Comparison of ENCODE assay signal across 13 cellular contexts in the genomic region with DNA sequence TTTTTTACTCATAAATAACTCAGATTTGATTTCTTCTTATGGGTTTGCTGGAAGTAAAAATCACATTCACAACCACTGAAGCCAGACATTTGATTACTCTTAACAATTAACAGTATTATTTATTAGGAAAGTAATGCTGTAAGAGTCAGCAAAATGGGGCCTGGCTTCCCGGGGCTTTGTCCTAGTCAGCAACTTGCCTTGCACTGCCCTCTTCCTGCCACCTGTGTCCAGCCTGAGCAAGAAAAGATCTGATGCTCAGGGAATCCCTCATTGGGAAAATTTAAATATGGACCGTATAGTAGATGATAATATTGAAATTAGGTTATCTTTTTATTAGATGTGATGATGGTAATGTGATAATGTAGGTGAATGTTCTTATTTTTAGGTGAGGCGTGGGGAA. TPM values are rescaled to one million over a fixed set of nuclear protein-coding genes. Genes with fewer than 3 reads are reported as not detected.
A peak's percentile ranks its signal among the peaks of the same experiment; 100 is the strongest.
DNase-seq lines count a peak whose midpoint lies in the region; ATAC-seq, FAIRE-seq and TF ChIP-seq lines count a peak whose summit lies in the region.
"Had no signal": no experiment of that assay in that cellular context is flagged by ENCODE, and none has a peak within 500 bp of the region (broad histone marks: within the 10 kb centered on the region; RNA-seq: fewer than 3 reads in every experiment).

No MANE protein-coding gene starts in this region.

- no peak overlapping the region for H2BK120ac ChIP-seq in mesendoderm (ENCODE audit: low read depth, low read length)

- H3K4me1 ChIP-seq in DND-41 (ENCODE audit: insufficient read depth, low read length) (no peaks in the 10 kb centered on the region), OCI-LY3 (ENCODE audit: low read length) (peaks cover 23% of the 10 kb centered on the region), endothelial cell of umbilical vein (ENCODE audit: control insufficient read depth, extremely low read depth, insufficient read depth, low read length) (no peaks in the 10 kb centered on the region), mesendoderm (ENCODE audit: control insufficient read depth, low read depth, low read length) (peaks cover 10% of the 10 kb centered on the region)

- H3K27ac Mint-ChIP-seq in CD4-positive, alpha-beta T cell: no peak overlapping the region

- CTCF ChIA-PET in endothelial cell of umbilical vein (lab: Charles Lee): interaction anchor here (0.9 kb wide), 1 partner anchor 14 kb away, joined by 3 read pairs; no protein-coding TSS in a partner anchor
- CTCF ChIA-PET in CD4-positive, alpha-beta T cell (lab: Charles Lee): no interaction called here

- no peak overlapping the region for H3K4me3 ChIP-seq in DND-41 (ENCODE audit: low read depth in 1 of 2, low read length in 2 of 2)
- no peak overlapping the region for H3K4me3 ChIP-seq in OCI-LY3 (ENCODE audit: low read length)
- H3K4me3 ChIP-seq in endothelial cell of umbilical vein (replicated peaks in 1 of 3; ENCODE audit: insufficient read depth in 1 of 3, low read depth in 1 of 3, low read length in 3 of 3): no peak overlapping the region
- no peak overlapping the region for H3K4me3 ChIP-seq in mesendoderm (ENCODE audit: low read length)

- H2BK15ac ChIP-seq in mesendoderm (replicated peaks; ENCODE audit: low read depth): no peak overlapping the region

- H3K4me1 Mint-ChIP-seq in CD4-positive, alpha-beta T cell (ENCODE audit: low read depth): no peaks in the 10 kb centered on the region

- ATAC-seq in DND-41 (ENCODE audit: insufficient read depth, low read depth) (no peak), HG02981 (IDR thresholded peaks at IDR 0.05; ENCODE audit: unreplicated experiment) (no peak), HG03571 (IDR thresholded peaks at IDR 0.05; ENCODE audit: unreplicated experiment) (no peak)
- ATAC-seq in CD4-positive, alpha-beta T cell (ENCODE audit: poor library complexity): no peak

- H3K27me3 ChIP-seq in DND-41 (ENCODE audit: insufficient read depth, low read length, poor library complexity) (no peaks in the 10 kb centered on the region), OCI-LY3 (ENCODE audit: low read depth, low read length) (no peaks in the 10 kb centered on the region), endothelial cell of umbilical vein (ENCODE audit: control insufficient read depth in 2 of 2, insufficient read depth in 2 of 2, low read length in 2 of 2) (no peaks in the 10 kb centered on the region), mesendoderm (ENCODE audit: insufficient read depth, low read length, poor library complexity) (no peaks in the 10 kb centered on the region)
- no peaks in the 10 kb centered on the region for H3K27me3 ChIP-seq in CD4-positive, alpha-beta T cell (ENCODE audit: control insufficient read depth, insufficient read depth, low read length)

- no peaks in the 10 kb centered on the region for H3K36me3 Mint-ChIP-seq in CD4-positive, alpha-beta T cell (ENCODE audit: low read depth)

- H2BK5ac ChIP-seq in mesendoderm (ENCODE audit: low read length): no peak overlapping the region

- DNase-seq in DND-41 (no peak), endothelial cell of umbilical vein (ENCODE audit: low read depth, low spot score) (peak; percentile 20), mesendoderm (peak; percentile 33), ureter (ENCODE audit: low spot score) (no peak)
- no peak for DNase-seq in CD4-positive, alpha-beta T cell
- DNase-seq: activated CD4-positive, alpha-beta T cell treated with anti-CD3 and anti-CD28 coated beads, Interleukin-2, amount 50 U/mL, for 48 hours; cerebellar nuclear complex; NK-92 treated with Interleukin-12 subunit alpha and Interleukin-12 subunit beta, amount 100 ng/mL, for 24 hours; stimulated activated CD4-positive, alpha-beta T cell treated with anti-CD3 and anti-CD28 coated beads, Interleukin-15, amount 100 ng/mL, for 24 hours; trophoblast cell had no signal

- H3K36me3 ChIP-seq in DND-41 (ENCODE audit: insufficient read depth, low read length): no peaks in the 10 kb centered on the region
- H3K36me3 ChIP-seq in OCI-LY3 (replicated peaks; ENCODE audit: low read depth, low read length): no peaks in the 10 kb centered on the region
- no peaks in the 10 kb centered on the region for H3K36me3 ChIP-seq in endothelial cell of umbilical vein (ENCODE audit: control insufficient read depth in 2 of 2, extremely low read depth in 1 of 2, insufficient read depth in 2 of 2, low read length in 2 of 2)
- no peaks in the 10 kb centered on the region for H3K36me3 ChIP-seq in mesendoderm (ENCODE audit: control insufficient read depth, insufficient read depth, low read length)

- H4K8ac ChIP-seq in mesendoderm (ENCODE audit: low read depth, low read length): no peak overlapping the region

- H2AFZ ChIP-seq in DND-41 (ENCODE audit: low read depth, low read length): no peak overlapping the region
- H2AFZ ChIP-seq in OCI-LY3 (ENCODE audit: low read depth, low read length): peak overlapping the region; percentile 71; the same call in 1 of the 2 replicates
- H2AFZ ChIP-seq in endothelial cell of umbilical vein (ENCODE audit: low read depth, low read length): no peak overlapping the region

- no TSS peak for BruUV-seq in endothelial cell of umbilical vein (replicated peaks; lab: Mats Ljungman, UMichigan)

- H4K20me1 ChIP-seq in DND-41 (ENCODE audit: insufficient read depth, low read length) (no peaks in the 10 kb centered on the region), OCI-LY3 (ENCODE audit: insufficient read depth, low read length) (no peaks in the 10 kb centered on the region), endothelial cell of umbilical vein (replicated peaks; ENCODE audit: control insufficient read depth, extremely low read depth, insufficient read depth, low read length) (no peaks in the 10 kb centered on the region)

- no peak overlapping the region for H2AK5ac ChIP-seq in mesendoderm (ENCODE audit: low read length)

- H3K9me3 ChIP-seq in DND-41 (ENCODE audit: insufficient read depth, low read length, severe bottlenecking): no peaks in the 10 kb centered on the region
- no peaks in the 10 kb centered on the region for H3K9me3 ChIP-seq in OCI-LY3 (ENCODE audit: insufficient read depth, low read length)
- H3K9me3 ChIP-seq in endothelial cell of umbilical vein (replicated peaks; ENCODE audit: control insufficient read depth, insufficient read depth, low read length): no peaks in the 10 kb centered on the region
- no peaks in the 10 kb centered on the region for H3K9me3 ChIP-seq in CD4-positive, alpha-beta T cell (ENCODE audit: control insufficient read depth, low read length)

- H3K56ac ChIP-seq in mesendoderm (ENCODE audit: low read length): no peak overlapping the region

- POLR2A ChIA-PET in endothelial cell of umbilical vein (lab: Charles Lee): no interaction called here
- POLR2A ChIA-PET in CD4-positive, alpha-beta T cell (lab: Charles Lee): no interaction called here

- FAIRE-seq in endothelial cell of umbilical vein (lab: Jason Lieb, UNC): no peak

- H3K18ac ChIP-seq in mesendoderm (ENCODE audit: low read length): no peak overlapping the region

- H3K9ac ChIP-seq in DND-41 (ENCODE audit: low read depth, low read length): no peak overlapping the region
- H3K9ac ChIP-seq in OCI-LY3 (ENCODE audit: low read length): no peak overlapping the region
- no peak overlapping the region for H3K9ac ChIP-seq in endothelial cell of umbilical vein (replicated peaks; ENCODE audit: extremely low read depth, insufficient read depth, low read length)
- no peak overlapping the region for H3K9ac ChIP-seq in mesendoderm (ENCODE audit: low read length)

- 100% methylated on average over 2 of the region's 3 CpGs for WGBS in mesendoderm (ENCODE audit: extremely low coverage, insufficient coverage, low lambda C conversion rate)

- no peak for TF ChIP-seq POLR2A in endothelial cell of umbilical vein (IDR thresholded peaks at IDR 0.05; ENCODE audit: low read depth, low read length)

- H3K9me3 Mint-ChIP-seq in CD4-positive, alpha-beta T cell: no peaks in the 10 kb centered on the region

- TF ChIP-seq CTCF in DND-41 (IDR thresholded peaks at IDR 0.05; ENCODE audit: borderline replicate concordance, extremely low read depth, low read length, poor library complexity, severe bottlenecking) (peak; percentile 21), OCI-LY3 (IDR thresholded peaks at IDR 0.05; ENCODE audit: low read depth, low read length) (no peak), endothelial cell of umbilical vein (IDR thresholded peaks at IDR 0.05; ENCODE audit: extremely low read depth in 1 of 2, insufficient read depth in 1 of 2, low read depth in 1 of 2, low read length in 2 of 2) (peak in 1 of 2 donors; percentile 19)
- no peak for TF ChIP-seq CTCF in CD4-positive, alpha-beta T cell (IDR thresholded peaks at IDR 0.05)

- H3K9me1 ChIP-seq in endothelial cell of umbilical vein (replicated peaks; ENCODE audit: control insufficient read depth, extremely low read depth, insufficient read depth, low read length): no peaks in the 10 kb centered on the region

- H3K4me3 Mint-ChIP-seq in CD4-positive, alpha-beta T cell: no peak overlapping the region

- H3K4me2 ChIP-seq in DND-41 (ENCODE audit: insufficient read depth, low read length) (no peak overlapping the region), OCI-LY3 (ENCODE audit: low read length) (peak overlapping the region; percentile 49), endothelial cell of umbilical vein (ENCODE audit: insufficient read depth, low read length) (no peak overlapping the region), mesendoderm (ENCODE audit: low read length) (no peak overlapping the region)

- no peaks in the 10 kb centered on the region for H3K79me1 ChIP-seq in mesendoderm (ENCODE audit: low read length)

- H3K27ac ChIP-seq in DND-41 (ENCODE audit: low read length): no peak overlapping the region
- no peak overlapping the region for H3K27ac ChIP-seq in OCI-LY3 (ENCODE audit: low read length)
- no peak overlapping the region for H3K27ac ChIP-seq in endothelial cell of umbilical vein (ENCODE audit: insufficient read depth, low read depth, low read length)
- H3K27ac ChIP-seq in mesendoderm (ENCODE audit: low read depth, low read length): no peak overlapping the region
- no peak overlapping the region for H3K27ac ChIP-seq in CD4-positive, alpha-beta T cell (ENCODE audit: low read depth, low read length)

- intact Hi-C loops in endothelial cell of umbilical vein (cut with micrococcal nuclease): no loop called here
- intact Hi-C loops in CD4-positive, alpha-beta T cell (cut with DNase I, micrococcal nuclease): no loop called here

- H3K27me3 Mint-ChIP-seq in CD4-positive, alpha-beta T cell: no peaks in the 10 kb centered on the region

- H3K23ac ChIP-seq in mesendoderm (ENCODE audit: low read length): no peak overlapping the region

- H3K79me2 ChIP-seq in DND-41 (ENCODE audit: insufficient read depth, low read length) (no peaks in the 10 kb centered on the region), OCI-LY3 (ENCODE audit: low read length) (no peaks in the 10 kb centered on the region), endothelial cell of umbilical vein (ENCODE audit: control insufficient read depth, insufficient read depth, low read length) (no peaks in the 10 kb centered on the region), mesendoderm (ENCODE audit: control insufficient read depth, insufficient read depth, low read length) (no peaks in the 10 kb centered on the region)

- dilution Hi-C loops in endothelial cell of umbilical vein (cut with MboI; ENCODE audit: extremely low pct_ligation_motif_present, low sequenced_read_pairs): no loop called here

- H4K5ac ChIP-seq in mesendoderm (ENCODE audit: low read length): no peak overlapping the region

- H3K4ac ChIP-seq in mesendoderm (ENCODE audit: low read depth, low read length): no peak overlapping the region

RNA-seq across cellular contexts. Expression of a gene that starts 30.8 kb away (rescaled TPM):
- total RNA-seq in endothelial cell of umbilical vein: 5.8 and 7.9 TPM in 2 replicates
- polyA plus RNA-seq in endothelial cell of umbilical vein: 3.4 and 3.9 TPM in 2 replicates
- 5.3 and 5.7 TPM in 2 replicates for polyA plus RNA-seq in endothelial cell of umbilical vein (2011; cell fraction: cytosol; rRNA removed)
- polyA plus RNA-seq in endothelial cell of umbilical vein (2011; cell fraction: nucleus; rRNA removed): 1.9 and 2.3 TPM in 2 replicates
- polyA plus RNA-seq in endothelial cell of umbilical vein (2012): 3.8 and 4.7 TPM in 2 replicates
- 1.8 and 2.8 TPM in 2 replicates for polyA minus RNA-seq in endothelial cell of umbilical vein
- 4.8 TPM for polyA minus RNA-seq in endothelial cell of umbilical vein (2011; cell fraction: cytosol; rRNA and poly(A)+ RNA removed)
- polyA minus RNA-seq in endothelial cell of umbilical vein (2011; cell fraction: nucleus; rRNA and poly(A)+ RNA removed): 2.7 and 3.2 TPM in 2 replicates
- polyA plus RNA-seq in mesendoderm (2013, experiment 1 of 2): 2.6 TPM
- polyA plus RNA-seq in mesendoderm (2013, experiment 2 of 2): 3.3 TPM
- total RNA-seq in CD4-positive, alpha-beta T cell: 10 to 100 TPM in 1 of 2 experiments, 1 to 10 TPM in 1; 9.3 to 10.9 TPM
- total RNA-seq in ureter: 22.9 TPM

Comparison
In these comparisons a context has a peak if more than half of its experiments do, and no peak if none do; other contexts are left out.
1. DNase-seq: peak in endothelial cell of umbilical vein (single experiment) and mesendoderm (single experiment); none in DND-41 (single experiment), CD4-positive, alpha-beta T cell (0 of 10) and ureter (single experiment).